21 cellular contexts compared by ENCODE assay signal in the genomic region with DNA sequence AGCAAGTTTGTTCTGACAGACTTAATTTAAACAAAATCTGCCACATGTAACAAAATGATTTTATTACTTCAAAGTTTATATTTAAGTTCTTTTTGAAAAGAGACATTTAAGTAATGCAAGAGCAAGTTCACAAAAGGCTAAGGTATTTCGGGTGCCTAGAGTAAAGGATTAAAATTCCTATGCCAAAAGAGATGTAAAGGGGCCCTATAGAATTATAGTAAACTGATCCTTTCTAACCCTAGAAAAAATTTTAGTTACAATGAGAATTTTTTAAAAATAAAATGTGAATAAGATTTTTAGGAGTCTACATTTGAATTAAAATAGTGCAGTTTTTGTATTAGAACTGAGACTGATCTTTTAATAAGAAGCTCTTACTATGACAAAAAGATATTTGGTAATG.
A peak's percentile ranks its signal among the peaks of the same experiment; 100 is the strongest.
DNase-seq lines count a peak whose midpoint lies in the region; ATAC-seq, FAIRE-seq and TF ChIP-seq lines count a peak whose summit lies in the region.
"Had no signal": no experiment of that assay in that cellular context is flagged by ENCODE, and none has a peak within 500 bp of the region (broad histone marks: within the 10 kb centered on the region; RNA-seq: fewer than 3 reads in every experiment).

No MANE protein-coding gene starts in this region.

- no peak overlapping the region for H3K27ac Mint-ChIP-seq in activated naive CD8-positive, alpha-beta T cell treated with anti-CD3 and anti-CD28 coated beads, Interleukin-2, amount 50 U/mL, for 24 hours
- H3K27ac Mint-ChIP-seq: CD4-positive, CD25-positive, alpha-beta regulatory T cell; CD8-positive, alpha-beta memory T cell had no signal

- H3K36me3 Mint-ChIP-seq in activated naive CD8-positive, alpha-beta T cell treated with anti-CD3 and anti-CD28 coated beads, Interleukin-2, amount 50 U/mL, for 24 hours (ENCODE audit: low read depth) = peaks cover 15% of the 10 kb centered on the region

- H3K4me1 ChIP-seq in left ventricle myocardium inferior (peaks cover 70% of the 10 kb centered on the region), skeletal muscle tissue (ENCODE audit: control insufficient read depth in 3 of 3, insufficient read depth in 3 of 3, low read length in 3 of 3) (peaks cover 32 to 33% (median 32%) of the 10 kb centered on the region in 3 donors)
- H3K4me1 ChIP-seq: BE2C had no signal

- intact Hi-C loops in left ventricle myocardium inferior (cut with micrococcal nuclease) = no loop called here
- intact Hi-C loops in Right ventricle myocardium inferior (cut with DNase I) = no loop called here

- peak overlapping the region; percentile 62 for H3K4me3 ChIP-seq in left ventricle myocardium inferior
- H3K4me3 ChIP-seq in skeletal muscle tissue (ENCODE audit: low read length in 3 of 3) = no peak overlapping the region
- H3K4me3 ChIP-seq: HAP-1 had no signal

- ATAC-seq in Right ventricle myocardium inferior = no peak
- no peak for ATAC-seq in GM21528 (IDR thresholded peaks at IDR 0.05; ENCODE audit: low FRiP score, unreplicated experiment)
- ATAC-seq in activated naive CD8-positive, alpha-beta T cell treated with anti-CD3 and anti-CD28 coated beads, Interleukin-2, amount 50 U/mL, for 24 hours = no peak

- DNase-seq in left ventricle myocardium inferior = no peak
- no peak for DNase-seq in Right ventricle myocardium inferior (ENCODE audit: missing footprints)
- DNase-seq in frontal cortex (ENCODE audit: low spot score in 2 of 2) = no peak
- no peak for DNase-seq in activated naive CD4-positive, alpha-beta T cell (lab: John Stamatoyannopoulos, UW)
- DNase-seq in activated naive CD8-positive, alpha-beta T cell treated with anti-CD3 and anti-CD28 coated beads, Interleukin-2, amount 50 U/mL, for 24 hours = no peak
- DNase-seq: ACHN; BE2C; C1 segment of cervical spinal cord; CD4-positive, CD25-positive, alpha-beta regulatory T cell; CD8-positive, alpha-beta memory T cell; COR-L47; DMS 273 treated with DMSO at 0.1 percent for 48 hours; DMS53; DND-41; EL had no signal

- no peak for TF ChIP-seq CTCF in left ventricle myocardium inferior (IDR thresholded peaks at IDR 0.05; ENCODE audit: borderline replicate concordance)

- peak; percentile 26 for FAIRE-seq in frontal cortex (lab: Jason Lieb, UNC)
- FAIRE-seq in islet of Langerhans (lab: Jason Lieb, UNC) = peak; percentile 53
- FAIRE-seq: A204.1, GM19239 had no signal

- peaks cover 70% of the 10 kb centered on the region for H3K36me3 ChIP-seq in left ventricle myocardium inferior
- H3K36me3 ChIP-seq in skeletal muscle tissue (ENCODE audit: control insufficient read depth in 3 of 3, insufficient read depth in 3 of 3, low read length in 3 of 3) = peaks cover 54 to 83% (median 79%) of the 10 kb centered on the region in 3 donors
- H3K36me3 ChIP-seq: BE2C, HAP-1 had no signal

- H3K9ac ChIP-seq in skeletal muscle tissue (ENCODE audit: low read depth in 1 of 3, low read length in 3 of 3) = no peak overlapping the region

- H3K27me3 ChIP-seq in left ventricle myocardium inferior (ENCODE audit: low read depth) = no peaks in the 10 kb centered on the region
- no peaks in the 10 kb centered on the region for H3K27me3 ChIP-seq in skeletal muscle tissue (ENCODE audit: control insufficient read depth in 3 of 3, insufficient read depth in 3 of 3, low read length in 3 of 3)
- H3K27me3 ChIP-seq: BE2C had no signal

- H3K27ac ChIP-seq in left ventricle myocardium inferior (replicated peaks) = peak overlapping the region; percentile 83
- peak overlapping the region; percentile 42 for H3K27ac ChIP-seq in skeletal muscle tissue (ENCODE audit: low read depth, low read length)

- H3K9me3 ChIP-seq in left ventricle myocardium inferior (replicated peaks) (no peaks in the 10 kb centered on the region), skeletal muscle tissue (ENCODE audit: control insufficient read depth in 3 of 3, low read length in 3 of 3) (no peaks in the 10 kb centered on the region)
- H3K9me3 ChIP-seq: BE2C, HAP-1 had no signal

- H3K9me3 Mint-ChIP-seq in activated naive CD8-positive, alpha-beta T cell treated with anti-CD3 and anti-CD28 coated beads, Interleukin-2, amount 50 U/mL, for 24 hours = no peaks in the 10 kb centered on the region
- H3K9me3 Mint-ChIP-seq: CD4-positive, CD25-positive, alpha-beta regulatory T cell had no signal

- H3K27me3 Mint-ChIP-seq in activated naive CD8-positive, alpha-beta T cell treated with anti-CD3 and anti-CD28 coated beads, Interleukin-2, amount 50 U/mL, for 24 hours = no peaks in the 10 kb centered on the region
- H3K27me3 Mint-ChIP-seq: CD4-positive, CD25-positive, alpha-beta regulatory T cell; CD8-positive, alpha-beta memory T cell had no signal

- no peaks in the 10 kb centered on the region for H3K4me1 Mint-ChIP-seq in activated naive CD8-positive, alpha-beta T cell treated with anti-CD3 and anti-CD28 coated beads, Interleukin-2, amount 50 U/mL, for 24 hours
- H3K4me1 Mint-ChIP-seq: CD4-positive, CD25-positive, alpha-beta regulatory T cell; CD8-positive, alpha-beta memory T cell had no signal

- no peak overlapping the region for H3K4me3 Mint-ChIP-seq in activated naive CD8-positive, alpha-beta T cell treated with anti-CD3 and anti-CD28 coated beads, Interleukin-2, amount 50 U/mL, for 24 hours
- H3K4me3 Mint-ChIP-seq: CD4-positive, CD25-positive, alpha-beta regulatory T cell; CD8-positive, alpha-beta memory T cell had no signal
